8 cellular contexts compared by ENCODE assay signal in genomic region chr9:98118640-98119601, GRCh38. TPM values are rescaled to one million over a fixed set of nuclear protein-coding genes. Genes with fewer than 3 reads are reported as not detected.
DNase-seq lines count a peak whose midpoint lies in the region; ATAC-seq and TF ChIP-seq lines count a peak whose summit lies in the region.

TRIM14 (minus strand) TSS chr9:98119222; CDS start chr9:98119188, 34 bp downstream.

- peaks cover 9% of the 10 kb centered on the region for H3K4me1 Mint-ChIP-seq in neural crest cell

- no peaks in the 10 kb centered on the region for H3K9me3 Mint-ChIP-seq in neural crest cell

- peak within 1 kb of the TSS; percentile 70 for H3K4me3 ChIP-seq in BE2C (ENCODE audit: low read depth, low read length)
- H3K4me3 ChIP-seq in fibroblast of the aortic adventitia (ENCODE audit: low read depth, low read length), result peak within 1 kb of the TSS; percentile 71
- H3K4me3 ChIP-seq in tibial nerve, result peak within 1 kb of the TSS; percentile 49 to 75 (median 72)

- no peak for TF ChIP-seq EP300 in tibial nerve (IDR thresholded peaks at IDR 0.05)

- peak; percentile 40 for ATAC-seq in HG03439 (IDR thresholded peaks at IDR 0.05; ENCODE audit: unreplicated experiment)

- 11 to 12% methylated on average over 44 to 61 of the region's 71 CpGs for WGBS in tibial nerve, 2 donors

- peaks cover 21% of the 10 kb centered on the region for H3K27me3 Mint-ChIP-seq in neural crest cell (ENCODE audit: low read depth)

- TF ChIP-seq CTCF in BE2C (IDR thresholded peaks at IDR 0.05; ENCODE audit: low read depth, low read length) (peak; percentile 58), fibroblast of the aortic adventitia (IDR thresholded peaks at IDR 0.05; ENCODE audit: insufficient read depth, low read length) (no peak), neural crest cell (conservative IDR thresholded peaks at IDR 0.05) (peak; percentile 42), tibial nerve (IDR thresholded peaks at IDR 0.05) (no peak)

- TF ChIP-seq POLR2A in GM19099 (IDR thresholded peaks at IDR 0.05; ENCODE audit: extremely low read depth, insufficient read length, low read depth), result peak; percentile 64
- no peak for TF ChIP-seq POLR2A in tibial nerve (IDR thresholded peaks at IDR 0.05)

- H3K27ac Mint-ChIP-seq in neural crest cell (ENCODE audit: unreplicated experiment), result no peak within 1 kb of the TSS

- H3K36me3 ChIP-seq in BE2C (no peaks in the 10 kb centered on the region), tibial nerve (no peaks in the 10 kb centered on the region)

- H3K9me3 ChIP-seq in BE2C (no peaks in the 10 kb centered on the region), tibial nerve (no peaks in the 10 kb centered on the region)

- peak within 1 kb of the TSS in 3 of 4 donors; percentile 72 to 87 (median 82) for H3K27ac ChIP-seq in tibial nerve

- H3K36me3 Mint-ChIP-seq in neural crest cell (ENCODE audit: low read depth), result no peaks in the 10 kb centered on the region

- no peaks in the 10 kb centered on the region for H3K27me3 ChIP-seq in BE2C
- no peaks in the 10 kb centered on the region for H3K27me3 ChIP-seq in tibial nerve

- peak; percentile 87 for DNase-seq in BE2C
- peak; percentile 84 for DNase-seq in OCI-M1 (lab: John Stamatoyannopoulos, UW)
- DNase-seq in activated T-helper 1 cell treated with Interleukin-2 at 50 U/mL for 16 hours (ENCODE audit: low read depth), result peak; percentile 39
- DNase-seq in fibroblast of the aortic adventitia (ENCODE audit: low read depth), result peak; percentile 19
- DNase-seq in neural crest cell (ENCODE audit: low read depth, low spot score), result peak; percentile 48
- DNase-seq in tibial nerve (ENCODE audit: low spot score in 2 of 2), result peak in 1 of 2 donors; percentile 22

- peak within 1 kb of the TSS; percentile 74 for H3K4me3 Mint-ChIP-seq in neural crest cell

- H3K4me1 ChIP-seq in BE2C, result peaks cover 11% of the 10 kb centered on the region
- H3K4me1 ChIP-seq in tibial nerve, result peaks cover 0 to 26% (median 11%) of the 10 kb centered on the region in 4 donors

RNA-seq across cellular contexts. Expression of gene TRIM14, which starts in this region (rescaled TPM):
- polyA plus RNA-seq in BE2C (2012; ENCODE audit: insufficient read depth, insufficient read length, low read depth), result 39.1 TPM
- total RNA-seq in fibroblast of the aortic adventitia (ENCODE audit: low replicate concordance) (0.81 and 2.0 TPM in 2 replicates), neural crest cell (10.2 and 11.2 TPM in 2 replicates), tibial nerve (10 to 100 TPM in 3 of 4 donors, 1 to 10 TPM in 1; 9.4 to 16.8 (median 10.1) TPM)

Comparison
In these comparisons a context has a peak if more than half of its experiments do, and no peak if none do; other contexts are left out.
1. CTCF ChIP-seq: peak in BE2C (single experiment) and neural crest cell (single experiment); none in fibroblast of the aortic adventitia (single experiment) and tibial nerve (0 of 5).
2. Peak in every context shown above with its lines, with median percentiles within 50 percentile points of each other: H3K4me3 ChIP-seq.